In the genomic region with DNA sequence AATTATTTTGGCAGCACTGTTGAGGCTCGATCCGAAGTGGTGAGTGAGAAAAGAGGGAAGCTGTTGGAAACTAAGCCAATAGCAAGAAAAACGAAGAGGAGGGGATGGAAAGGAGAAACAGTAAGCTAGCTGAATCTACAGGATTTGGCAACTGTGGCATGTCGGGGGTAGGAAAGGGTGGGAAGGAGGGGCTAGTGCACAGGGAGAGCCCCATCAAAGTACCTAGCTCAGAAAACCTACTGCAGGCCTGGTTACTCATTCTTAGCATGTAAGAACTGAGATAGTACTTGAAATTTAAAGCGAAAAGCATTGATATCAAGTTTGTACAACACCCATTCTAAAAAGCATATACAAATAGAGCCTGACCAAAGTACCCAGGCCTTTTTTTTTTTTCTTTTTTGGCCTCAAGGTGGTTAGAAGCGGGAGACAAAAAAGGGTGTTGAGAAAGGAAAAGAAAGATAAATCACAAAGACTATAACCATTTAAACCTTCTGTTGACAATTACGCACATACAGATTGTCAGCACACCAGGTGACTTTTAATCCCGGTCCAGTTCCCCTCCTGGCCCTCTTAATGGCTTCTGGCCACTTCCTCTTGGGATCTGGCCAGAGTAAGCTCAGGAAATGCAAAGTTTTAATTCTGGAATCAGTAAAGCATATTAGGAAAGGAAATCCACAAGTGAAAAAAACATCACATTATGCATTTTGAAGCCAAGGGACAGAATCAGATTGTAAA, we compare ENCODE assay signal across 11 cellular contexts. TPM values are rescaled to one million over a fixed set of nuclear protein-coding genes. Genes with fewer than 3 reads are reported as not detected.
DNase-seq lines count a peak whose midpoint lies in the region; ATAC-seq and TF ChIP-seq lines count a peak whose summit lies in the region.
"Had no signal": no experiment of that assay in that cellular context is flagged by ENCODE, and none has a peak within 500 bp of the region (broad histone marks: within the 10 kb centered on the region; RNA-seq: fewer than 3 reads in every experiment).

No MANE protein-coding gene starts in this region.

- TF ChIP-seq CTCF in endothelial cell (IDR thresholded peaks at IDR 0.05; ENCODE audit: unreplicated experiment), result no peak

- H3K27me3 Mint-ChIP-seq in endothelial cell (ENCODE audit: unreplicated experiment), result no peaks in the 10 kb centered on the region
- H3K27me3 Mint-ChIP-seq: naive B cell had no signal

- H3K4me1 ChIP-seq in muscle layer of duodenum (ENCODE audit: control insufficient read depth in 1 of 2, insufficient read depth in 2 of 2, low read length in 2 of 2), result peaks cover 8 to 15% of the 10 kb centered on the region in 2 donors
- H3K4me1 ChIP-seq in effector memory CD4-positive, alpha-beta T cell (ENCODE audit: control insufficient read depth, insufficient read depth, low read length, poor library complexity, severe bottlenecking), result peaks cover 4% of the 10 kb centered on the region

- H3K9me3 ChIP-seq in muscle layer of duodenum (ENCODE audit: control insufficient read depth in 1 of 2, low read length in 2 of 2), result no peaks in the 10 kb centered on the region
- H3K9me3 ChIP-seq in effector memory CD4-positive, alpha-beta T cell (ENCODE audit: control insufficient read depth, low read length), result no peaks in the 10 kb centered on the region

- H3K9me3 Mint-ChIP-seq in endothelial cell (ENCODE audit: unreplicated experiment), result no peaks in the 10 kb centered on the region
- H3K9me3 Mint-ChIP-seq: naive B cell had no signal

- H3K27ac ChIP-seq in muscle layer of duodenum (ENCODE audit: low read length), result peak overlapping the region; percentile 46
- no peak overlapping the region for H3K27ac ChIP-seq in effector memory CD4-positive, alpha-beta T cell (ENCODE audit: insufficient read depth, low read length, poor library complexity, severe bottlenecking)

- H3K4me3 ChIP-seq in muscle layer of duodenum (ENCODE audit: low read depth in 1 of 2, low read length in 2 of 2), result no peak overlapping the region
- H3K4me3 ChIP-seq in effector memory CD4-positive, alpha-beta T cell (ENCODE audit: insufficient read depth, low read depth, low read length, poor library complexity, severe bottlenecking), result no peak overlapping the region

- H3K4me1 Mint-ChIP-seq in endothelial cell (ENCODE audit: unreplicated experiment), result peaks cover 30% of the 10 kb centered on the region
- H3K4me1 Mint-ChIP-seq: naive B cell had no signal

- peaks cover 4% of the 10 kb centered on the region for H3K36me3 Mint-ChIP-seq in endothelial cell (ENCODE audit: low read depth, unreplicated experiment)

- no peak overlapping the region for H3K4me3 Mint-ChIP-seq in endothelial cell (ENCODE audit: unreplicated experiment)
- H3K4me3 Mint-ChIP-seq: naive B cell had no signal

- ATAC-seq in GM19351 (IDR thresholded peaks at IDR 0.05; ENCODE audit: unreplicated experiment) (no peak), HG03565 (IDR thresholded peaks at IDR 0.05; ENCODE audit: unreplicated experiment) (no peak), GM19455 (IDR thresholded peaks at IDR 0.05; ENCODE audit: unreplicated experiment) (no peak)

- peak overlapping the region; percentile 48 for H3K27ac Mint-ChIP-seq in endothelial cell (ENCODE audit: unreplicated experiment)
- H3K27ac Mint-ChIP-seq: naive B cell had no signal

- no peaks in the 10 kb centered on the region for H3K27me3 ChIP-seq in muscle layer of duodenum (ENCODE audit: low read depth, low read length)
- no peaks in the 10 kb centered on the region for H3K27me3 ChIP-seq in effector memory CD4-positive, alpha-beta T cell (replicated peaks; ENCODE audit: control insufficient read depth, insufficient read depth, low read length, poor library complexity, severe bottlenecking)

- no peaks in the 10 kb centered on the region for H3K36me3 ChIP-seq in muscle layer of duodenum (ENCODE audit: control insufficient read depth in 1 of 2, insufficient read depth in 2 of 2, low read length in 2 of 2)
- no peaks in the 10 kb centered on the region for H3K36me3 ChIP-seq in effector memory CD4-positive, alpha-beta T cell (ENCODE audit: control insufficient read depth, insufficient read depth, low read length)

- DNase-seq in ELF-1 (ENCODE audit: low read depth, low spot score) (peak; percentile 38), NCI-H774 (lab: John Stamatoyannopoulos, UW) (peak; percentile 12), endothelial cell (ENCODE audit: low spot score) (no peak)
- DNase-seq in effector memory CD4-positive, alpha-beta T cell, result no peak
- DNase-seq: activated CD4-positive, CD25-positive, alpha-beta regulatory T cell treated with anti-CD3 and anti-CD28 coated beads, Interleukin-2, amount 50 U/mL, for 72 hours; DND-41; naive B cell had no signal

RNA-seq across cellular contexts. Expression of a gene that starts 50.4 kb away (rescaled TPM):
- total RNA-seq in endothelial cell (ENCODE audit: unreplicated experiment), result 88.7 TPM

Comparison
In these comparisons a context has a peak if more than half of its experiments do, and no peak if none do; other contexts are left out.
1. DNase-seq: peak in ELF-1 (single experiment) and NCI-H774 (single experiment); none in endothelial cell (single experiment) and effector memory CD4-positive, alpha-beta T cell (0 of 3).